17 cellular contexts compared by ENCODE assay signal in the genomic region with DNA sequence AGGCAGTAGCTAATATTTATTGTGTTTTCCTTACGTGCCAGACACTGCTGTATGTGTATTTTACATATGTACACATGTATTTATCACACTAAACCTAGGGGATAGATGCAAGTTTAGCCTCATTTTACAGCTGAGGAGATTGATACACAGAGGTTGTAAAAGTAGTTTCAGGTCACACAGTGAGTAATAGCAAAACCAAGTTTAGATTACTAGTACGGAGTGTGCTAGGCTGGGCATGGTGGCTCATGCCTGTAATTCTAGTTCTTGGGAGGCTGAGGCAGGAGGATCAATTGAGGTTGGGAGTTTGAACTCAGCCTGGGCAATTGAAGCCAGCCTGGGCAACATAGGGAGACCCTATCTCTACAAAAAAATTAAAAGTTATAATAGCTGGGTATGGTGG.
DNase-seq lines count a peak whose midpoint lies in the region; ATAC-seq and TF ChIP-seq lines count a peak whose summit lies in the region.
"Had no signal": no experiment of that assay in that cellular context is flagged by ENCODE, and none has a peak within 500 bp of the region (broad histone marks: within the 10 kb centered on the region; RNA-seq: fewer than 3 reads in every experiment).

No MANE protein-coding gene starts in this region.

- no peak overlapping the region for H3K27ac Mint-ChIP-seq in Calu3 (ENCODE audit: unreplicated experiment)
- H3K27ac Mint-ChIP-seq: CD8-positive, alpha-beta T cell had no signal

- H3K27ac ChIP-seq in OCI-LY7 (ENCODE audit: low read depth, low read length, poor library complexity, severe bottlenecking): no peak overlapping the region
- H3K27ac ChIP-seq: GM23248 had no signal

- H3K9me2 ChIP-seq in OCI-LY7 (ENCODE audit: insufficient read depth, low read length): no peaks in the 10 kb centered on the region

- H3K4me3 ChIP-seq in OCI-LY7 (ENCODE audit: low read depth, low read length, poor library complexity, severe bottlenecking): no peak overlapping the region
- H3K4me3 ChIP-seq: GM23248 had no signal

- no peak for TF ChIP-seq CTCF in Calu3 (IDR thresholded peaks at IDR 0.05; ENCODE audit: unreplicated experiment)
- TF ChIP-seq CTCF in OCI-LY7 (conservative IDR thresholded peaks at IDR 0.05; ENCODE audit: low read length): no peak

- no peak overlapping the region for H2AFZ ChIP-seq in OCI-LY7 (ENCODE audit: low read length)
- H2AFZ ChIP-seq: GM23248 had no signal

- no peak for DNase-seq in activated effector memory CD4-positive, alpha-beta T cell treated with anti-CD3 and anti-CD28 coated beads, Interleukin-2, amount 50 U/mL, for 16 hours
- DNase-seq in Calu3 (no peak), hypothalamus (lab: John Stamatoyannopoulos, UW) (no peak), OCI-LY7 (ENCODE audit: low spot score) (no peak)
- DNase-seq: C1 segment of cervical spinal cord; Caco-2; CD8-positive, alpha-beta T cell; DMS 273 treated with DMSO at 0.1 percent for 48 hours; DMS79; EL; GDM1; GM23248; H7; HCEC 1CT had no signal

- no TSS peak for BruUV-seq in Calu3 (replicated peaks; lab: Mats Ljungman, UMichigan)
- BruUV-seq in OCI-LY7 (replicated peaks; lab: Mats Ljungman, UMichigan): no TSS peak

- H3K4me1 Mint-ChIP-seq in Calu3 (ENCODE audit: low read depth, unreplicated experiment): no peaks in the 10 kb centered on the region

- POLR2A ChIA-PET in OCI-LY7 (lab: Charles Lee): no interaction called here

- ATAC-seq in GM18909 (IDR thresholded peaks at IDR 0.05; ENCODE audit: poor library complexity, unreplicated experiment): peak; percentile 51
- peak; percentile 54 for ATAC-seq in HG03432 (IDR thresholded peaks at IDR 0.05; ENCODE audit: unreplicated experiment)
- peak; percentile 60 for ATAC-seq in HG03575 (IDR thresholded peaks at IDR 0.05; ENCODE audit: extremely low read depth, insufficient number of reproducible peaks, low FRiP score, unreplicated experiment)
- ATAC-seq: CD8-positive, alpha-beta T cell had no signal

- no peaks in the 10 kb centered on the region for H4K20me1 ChIP-seq in OCI-LY7 (ENCODE audit: insufficient read depth, low read length)

- CTCF ChIA-PET in Calu3 (lab: Charles Lee): no interaction called here
- CTCF ChIA-PET in OCI-LY7 (lab: Charles Lee; ENCODE audit: unreplicated experiment): no interaction called here

- no peaks in the 10 kb centered on the region for H3K27me3 Mint-ChIP-seq in Calu3 (ENCODE audit: unreplicated experiment)

- H3K4me3 Mint-ChIP-seq in Calu3 (ENCODE audit: low read depth, unreplicated experiment): no peak overlapping the region
- H3K4me3 Mint-ChIP-seq: CD8-positive, alpha-beta T cell had no signal

- no peak overlapping the region for H3K4me2 ChIP-seq in OCI-LY7 (ENCODE audit: low read length)

- H3K36me3 Mint-ChIP-seq in Calu3 (ENCODE audit: insufficient read depth, unreplicated experiment): no peaks in the 10 kb centered on the region
- H3K36me3 Mint-ChIP-seq: CD8-positive, alpha-beta T cell had no signal

- H3K9me3 ChIP-seq in OCI-LY7 (ENCODE audit: low read length): no peaks in the 10 kb centered on the region
- H3K9me3 ChIP-seq: Caco-2 had no signal

- intact Hi-C loops in Calu3 (cut with micrococcal nuclease; ENCODE audit: unreplicated experiment) (no loop called here), OCI-LY7 (cut with micrococcal nuclease; ENCODE audit: unreplicated experiment) (no loop called here)

- H3K4me1 ChIP-seq in OCI-LY7 (ENCODE audit: insufficient read depth, low read length, poor library complexity, severe bottlenecking): no peaks in the 10 kb centered on the region
- H3K4me1 ChIP-seq: Caco-2 had no signal

- H3K36me3 ChIP-seq in OCI-LY7 (ENCODE audit: insufficient read depth, low read length): no peaks in the 10 kb centered on the region

- no peaks in the 10 kb centered on the region for H3K9me3 Mint-ChIP-seq in Calu3 (ENCODE audit: low read depth, unreplicated experiment)

- no peaks in the 10 kb centered on the region for H3K79me2 ChIP-seq in OCI-LY7 (ENCODE audit: insufficient read depth, low read depth, low read length)
